In the genomic region with DNA sequence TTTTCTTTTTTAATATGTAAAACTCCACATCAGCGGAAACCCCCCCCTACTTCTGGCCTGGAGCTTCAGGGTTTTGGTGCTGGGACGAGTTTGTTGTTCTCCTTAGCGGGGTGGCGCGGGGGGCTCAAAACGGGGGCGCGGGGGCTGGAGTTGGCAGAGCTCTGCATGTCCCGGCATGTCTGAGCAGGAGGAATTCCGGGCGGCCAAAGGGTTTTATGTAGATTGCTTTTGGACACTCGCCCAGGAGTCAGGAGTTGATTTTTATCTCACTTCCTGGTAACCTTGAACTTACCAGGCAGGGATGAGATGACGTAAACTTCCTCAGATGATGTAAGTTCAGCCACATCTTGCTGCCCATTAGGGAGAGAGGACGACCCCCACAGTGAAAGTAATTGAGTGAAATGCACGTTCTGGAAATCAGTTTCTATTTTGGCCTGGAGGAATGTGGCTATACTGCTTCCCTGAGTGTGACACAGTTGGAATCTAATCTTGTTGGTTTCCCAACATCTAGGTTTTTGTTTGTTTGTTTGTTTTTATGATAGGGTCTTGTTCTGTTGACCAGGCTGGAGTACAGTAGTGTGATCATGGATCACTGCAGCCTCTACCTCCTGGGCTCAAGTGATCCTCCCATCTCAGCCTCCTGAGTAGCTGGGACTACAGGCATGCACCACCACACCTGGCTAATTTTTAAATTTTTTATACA, we compare ENCODE assay signal across 8 cellular contexts. TPM values are rescaled to one million over a fixed set of nuclear protein-coding genes. Genes with fewer than 3 reads are reported as not detected.
DNase-seq lines count a peak whose midpoint lies in the region; ATAC-seq and TF ChIP-seq lines count a peak whose summit lies in the region.

No MANE protein-coding gene starts in this region.

- no peak for TF ChIP-seq CTCF in Caco-2 (IDR thresholded peaks at IDR 0.05; ENCODE audit: insufficient read depth in 1 of 2, low read depth in 1 of 2, low read length in 1 of 2, severe bottlenecking in 1 of 2, unreplicated experiment in 1 of 2)
- no peak for TF ChIP-seq CTCF in fibroblast of lung (conservative IDR thresholded peaks at IDR 0.05 in 1 of 2, IDR thresholded peaks at IDR 0.05 in 1 of 2; ENCODE audit: low read depth in 1 of 2, low read length in 2 of 2)
- TF ChIP-seq CTCF in neural progenitor cell (IDR thresholded peaks at IDR 0.05) = no peak

- H3K4me1 Mint-ChIP-seq in Caco-2 (ENCODE audit: low read depth, unreplicated experiment) (peaks cover 7% of the 10 kb centered on the region), neural progenitor cell (peaks cover 51% of the 10 kb centered on the region)

- H3K9me3 Mint-ChIP-seq in Caco-2 (ENCODE audit: unreplicated experiment) = no peaks in the 10 kb centered on the region
- no peaks in the 10 kb centered on the region for H3K9me3 Mint-ChIP-seq in neural progenitor cell

- H3K27me3 Mint-ChIP-seq in Caco-2 (ENCODE audit: insufficient read depth, unreplicated experiment) (no peaks in the 10 kb centered on the region), neural progenitor cell (ENCODE audit: insufficient read depth, low read depth) (peaks cover 9% of the 10 kb centered on the region)

- H3K9me3 ChIP-seq in Caco-2 (no peaks in the 10 kb centered on the region), fibroblast of lung (ENCODE audit: control insufficient read depth, insufficient read depth, low read depth, low read length) (no peaks in the 10 kb centered on the region), neural progenitor cell (ENCODE audit: low read depth) (no peaks in the 10 kb centered on the region)

- ATAC-seq in GM21576 (IDR thresholded peaks at IDR 0.05; ENCODE audit: unreplicated experiment) = no peak

- H3K4me1 ChIP-seq in Caco-2 (peaks cover 20% of the 10 kb centered on the region), fibroblast of lung (ENCODE audit: control insufficient read depth, extremely low read depth, insufficient read depth, low read length) (peaks cover 12% of the 10 kb centered on the region), neural progenitor cell (peaks cover 18% of the 10 kb centered on the region)

- H3K9ac ChIP-seq in fibroblast of lung (ENCODE audit: insufficient read depth, low read length) = peak overlapping the region; percentile 72
- H3K9ac ChIP-seq in neural progenitor cell = no peak overlapping the region

- H3K4me2 ChIP-seq in fibroblast of lung (ENCODE audit: extremely low read depth, insufficient read depth, low read length) (peak overlapping the region; percentile 21), neural progenitor cell (no peak overlapping the region)

- intact Hi-C loops in Caco-2 (cut with micrococcal nuclease; ENCODE audit: unreplicated experiment) (no loop called here), posterior cingulate gyrus (cut with DNase I) (no loop called here)

- POLR2A ChIA-PET in Caco-2 (lab: Charles Lee) = no interaction called here

- H3K27ac ChIP-seq in fibroblast of lung (ENCODE audit: insufficient read depth, low read length) = peak overlapping the region; percentile 99
- H3K27ac ChIP-seq in neural progenitor cell = no peak overlapping the region

- TSS peak; percentile 24 for BruUV-seq in Caco-2 (replicated peaks; lab: Mats Ljungman, UMichigan)

- peaks cover 10% of the 10 kb centered on the region for H3F3A ChIP-seq in neural progenitor cell (ENCODE audit: low read depth)

- H3K27ac Mint-ChIP-seq in Caco-2 (ENCODE audit: unreplicated experiment) (peak overlapping the region; percentile 83), neural progenitor cell (peak overlapping the region; percentile 94)

- no peaks in the 10 kb centered on the region for H3K27me3 ChIP-seq in Caco-2 (replicated peaks; ENCODE audit: control insufficient read depth, insufficient read depth, low read length)
- no peaks in the 10 kb centered on the region for H3K27me3 ChIP-seq in fibroblast of lung (ENCODE audit: control insufficient read depth, insufficient read depth, low read length)
- H3K27me3 ChIP-seq in neural progenitor cell = no peaks in the 10 kb centered on the region

- H4K20me1 ChIP-seq in fibroblast of lung (ENCODE audit: control insufficient read depth, extremely low read depth, insufficient read depth, low read length) (no peaks in the 10 kb centered on the region), neural progenitor cell (ENCODE audit: low read depth) (no peaks in the 10 kb centered on the region)

- H2AFZ ChIP-seq in fibroblast of lung (ENCODE audit: low read length) (no peak overlapping the region), neural progenitor cell (replicated peaks) (no peak overlapping the region)

- H3K79me2 ChIP-seq in fibroblast of lung (ENCODE audit: control insufficient read depth, insufficient read depth, low read length) = no peaks in the 10 kb centered on the region
- H3K79me2 ChIP-seq in neural progenitor cell (ENCODE audit: low read depth) = no peaks in the 10 kb centered on the region

- H3K4me3 ChIP-seq in Caco-2 (ENCODE audit: low read depth, low read length) = no peak overlapping the region
- no peak overlapping the region for H3K4me3 ChIP-seq in fibroblast of lung (replicated peaks in 1 of 4; ENCODE audit: control extremely low read depth in 1 of 4, insufficient read depth in 1 of 4, low read depth in 3 of 4, low read length in 4 of 4)
- no peak overlapping the region for H3K4me3 ChIP-seq in neural progenitor cell

- H3K4me3 Mint-ChIP-seq in Caco-2 (ENCODE audit: unreplicated experiment) (no peak overlapping the region), neural progenitor cell (peak overlapping the region; percentile 31)

- CTCF ChIA-PET in Caco-2 (lab: Charles Lee) = no interaction called here

- H3K36me3 ChIP-seq in Caco-2 (ENCODE audit: control insufficient read depth, insufficient read depth, low read length) = peaks cover 2% of the 10 kb centered on the region
- no peaks in the 10 kb centered on the region for H3K36me3 ChIP-seq in fibroblast of lung (ENCODE audit: control insufficient read depth, insufficient read depth, low read length)
- H3K36me3 ChIP-seq in neural progenitor cell = no peaks in the 10 kb centered on the region

- peaks cover 17% of the 10 kb centered on the region for H3K36me3 Mint-ChIP-seq in Caco-2 (ENCODE audit: insufficient read depth, unreplicated experiment)
- peaks cover 3% of the 10 kb centered on the region for H3K36me3 Mint-ChIP-seq in neural progenitor cell

- peak; percentile 60 to 61 for DNase-seq in Caco-2
- DNase-seq in LHCN-M2 (ENCODE audit: low read depth) = peak; percentile 89
- DNase-seq in SKM-1 treated with dmso at 0.1 percent for 144 hours (lab: John Stamatoyannopoulos, UW; ENCODE audit: unreplicated experiment) = peak; percentile 62
- peak; percentile 100 for DNase-seq in fibroblast of lung (ENCODE audit: low read depth in 2 of 2)
- no peak for DNase-seq in neural progenitor cell (ENCODE audit: low spot score)
- DNase-seq in posterior cingulate gyrus = no peak
- no peak for DNase-seq in activated CD8-positive, alpha-beta memory T cell treated with anti-CD3 and anti-CD28 coated beads for 24 hours

RNA-seq across cellular contexts. Expression of gene GDF15, which starts 21.0 kb away (rescaled TPM):
- total RNA-seq in Caco-2 (2022) = 55.3 and 56.1 TPM in 2 replicates
- total RNA-seq in LHCN-M2 (2014; rRNA removed) = 109 and 147 TPM in 2 replicates
- 25.4 TPM for polyA plus RNA-seq in LHCN-M2 (2012)
- total RNA-seq in fibroblast of lung = 140 and 210 TPM in 2 replicates
- polyA plus RNA-seq in fibroblast of lung = 8.6 and 24.3 TPM in 2 replicates
- 17.4 and 56.4 TPM in 2 replicates for polyA plus RNA-seq in fibroblast of lung (2012)
- polyA minus RNA-seq in fibroblast of lung (ENCODE audit: low replicate concordance) = 3.7 and 10.3 TPM in 2 replicates
- 0.19 and 2.5 TPM in 2 replicates for total RNA-seq in neural progenitor cell (ENCODE audit: low replicate concordance)

RNA-seq across cellular contexts. Expression of gene PGPEP1, which starts 24.6 kb away (rescaled TPM):
- total RNA-seq in Caco-2 (2022) = 25.6 and 26.0 TPM in 2 replicates
- 8.0 and 11.0 TPM in 2 replicates for total RNA-seq in LHCN-M2 (2014; rRNA removed)
- 13.1 TPM for polyA plus RNA-seq in LHCN-M2 (2012)
- total RNA-seq in fibroblast of lung = 63.9 and 78.8 TPM in 2 replicates
- 17.0 and 25.4 TPM in 2 replicates for polyA plus RNA-seq in fibroblast of lung
- polyA plus RNA-seq in fibroblast of lung (2012) = 17.8 and 24.4 TPM in 2 replicates
- 110 and 120 TPM in 2 replicates for polyA minus RNA-seq in fibroblast of lung (ENCODE audit: low replicate concordance)
- total RNA-seq in neural progenitor cell (ENCODE audit: low replicate concordance) = 2.1 and 5.7 TPM in 2 replicates

RNA-seq across cellular contexts. Expression of gene LRRC25, which starts 32.4 kb away (rescaled TPM):
- not detected in 2 replicates for total RNA-seq in Caco-2 (2022)
- not detected in 2 replicates for total RNA-seq in LHCN-M2 (2014; rRNA removed)
- not detected for polyA plus RNA-seq in LHCN-M2 (2012)
- 1.2 and 4.6 TPM in 2 replicates for total RNA-seq in fibroblast of lung
- polyA plus RNA-seq in fibroblast of lung = 0.10 and 0.25 TPM in 2 replicates
- polyA plus RNA-seq in fibroblast of lung (2012) = 0.08 and 0.25 TPM in 2 replicates
- polyA minus RNA-seq in fibroblast of lung (ENCODE audit: low replicate concordance) = not detected in 2 replicates
- 0.03 TPM in 1 of 2 replicates, not detected in the other for total RNA-seq in neural progenitor cell (ENCODE audit: low replicate concordance)

RNA-seq across cellular contexts. Expression of gene LSM4, which starts 42.1 kb away (rescaled TPM):
- total RNA-seq in Caco-2 (2022) = 184 and 186 TPM in 2 replicates
- 376 and 434 TPM in 2 replicates for total RNA-seq in LHCN-M2 (2014; rRNA removed)
- 268 TPM for polyA plus RNA-seq in LHCN-M2 (2012)
- 70.9 and 124 TPM in 2 replicates for total RNA-seq in fibroblast of lung
- 50.9 and 97.2 TPM in 2 replicates for polyA plus RNA-seq in fibroblast of lung
- 80.5 and 169 TPM in 2 replicates for polyA plus RNA-seq in fibroblast of lung (2012)
- polyA minus RNA-seq in fibroblast of lung (ENCODE audit: low replicate concordance) = 12.9 and 24.4 TPM in 2 replicates
- 440 and 768 TPM in 2 replicates for total RNA-seq in neural progenitor cell (ENCODE audit: low replicate concordance)

RNA-seq across cellular contexts. Expression of gene SSBP4, which starts 54.2 kb away (rescaled TPM):
- 46.2 and 49.4 TPM in 2 replicates for total RNA-seq in Caco-2 (2022)
- 41.6 and 64.2 TPM in 2 replicates for total RNA-seq in LHCN-M2 (2014; rRNA removed)
- polyA plus RNA-seq in LHCN-M2 (2012) = 20.1 TPM
- total RNA-seq in fibroblast of lung = 58.6 and 76.5 TPM in 2 replicates
- polyA plus RNA-seq in fibroblast of lung = 12.8 and 16.5 TPM in 2 replicates
- polyA plus RNA-seq in fibroblast of lung (2012) = 42.1 and 59.3 TPM in 2 replicates
- 11.0 and 12.0 TPM in 2 replicates for polyA minus RNA-seq in fibroblast of lung (ENCODE audit: low replicate concordance)
- 21.1 and 50.5 TPM in 2 replicates for total RNA-seq in neural progenitor cell (ENCODE audit: low replicate concordance)

Comparison
In these comparisons a context has a peak if more than half of its experiments do, and no peak if none do; other contexts are left out.
1. DNase-seq: peak in Caco-2 (2 of 2), LHCN-M2 (single experiment), SKM-1 treated with dmso at 0.1 percent for 144 hours (single experiment) and fibroblast of lung (2 of 2); none in neural progenitor cell (single experiment), posterior cingulate gyrus (0 of 10) and activated CD8-positive, alpha-beta memory T cell treated with anti-CD3 and anti-CD28 coated beads for 24 hours (single experiment).
2. RNA of gene GDF15, which starts 21.0 kb away (total RNA-seq): 109 to 147 TPM in LHCN-M2, 140 to 210 TPM in fibroblast of lung and 55.3 to 56.1 TPM in Caco-2; 0.19 to 2.5 TPM in neural progenitor cell; every median in the first group is over 10 times any median in the second.